Comparison of ENCODE assay signal across 26 cellular contexts in the genomic region with DNA sequence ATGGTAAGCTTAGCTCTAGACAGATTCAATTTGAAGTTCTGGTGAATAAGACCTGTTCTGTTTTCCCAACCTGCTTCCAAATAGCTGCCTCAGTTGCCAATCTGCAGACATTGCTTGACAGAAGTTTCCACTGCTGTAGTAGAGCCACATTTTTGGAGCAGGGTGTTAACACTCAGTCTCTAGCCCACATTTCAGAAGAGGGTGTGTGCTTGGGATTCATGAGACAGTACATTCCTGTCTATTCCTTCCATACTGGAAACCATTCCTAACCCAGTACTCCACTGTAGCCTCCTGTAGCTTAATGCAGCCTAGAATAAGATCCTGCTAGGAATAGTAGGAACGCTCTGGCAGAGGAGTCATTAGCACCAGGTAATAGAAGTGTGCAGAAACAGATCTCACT.
"Had no signal": no experiment of that assay in that cellular context is flagged by ENCODE, and none has a peak within 500 bp of the region (broad histone marks: within the 10 kb centered on the region; RNA-seq: fewer than 3 reads in every experiment).

No MANE protein-coding gene starts in this region.

- H3K27me3 ChIP-seq: ascending aorta, breast epithelium, cardiac muscle cell, dorsolateral prefrontal cortex, foreskin keratinocyte, gastrocnemius medialis had no signal

- H3K27ac ChIP-seq: ascending aorta, breast epithelium, cardiac muscle cell, coronary artery, foreskin keratinocyte, gastrocnemius medialis had no signal

- H3K4me1 ChIP-seq: ascending aorta, breast epithelium, foreskin keratinocyte, gastrocnemius medialis had no signal

- H3K4me3 ChIP-seq: ascending aorta, breast epithelium, cardiac muscle cell, coronary artery, dorsolateral prefrontal cortex, gastrocnemius medialis had no signal

- ATAC-seq: activated CD4-positive, alpha-beta T cell treated with anti-CD3 and anti-CD28 coated beads for 36 hours; activated CD8-positive, alpha-beta memory T cell treated with anti-CD3 and anti-CD28 coated beads, Interleukin-2, amount 10 ng/mL, durations not matched to agents 7 days and 5 days; activated CD8-positive, alpha-beta T cell treated with anti-CD3 and anti-CD28 coated beads, Interleukin-2, amount 10 ng/mL, durations not matched to agents 7 days and 5 days; activated naive CD4-positive, alpha-beta T cell treated with anti-CD3 and anti-CD28 coated beads, Interleukin-2, amount 50 U/mL, for 72 hours; foreskin keratinocyte; gastrocnemius medialis had no signal

- H3K9me3 ChIP-seq: ascending aorta, breast epithelium, gastrocnemius medialis had no signal

- H3K36me3 ChIP-seq: ascending aorta, breast epithelium, cardiac muscle cell, gastrocnemius medialis had no signal

- DNase-seq: activated CD4-positive, alpha-beta memory T cell treated with anti-CD3 and anti-CD28 coated beads for 36 hours; activated CD4-positive, alpha-beta T cell treated with anti-CD3 and anti-CD28 coated beads for 36 hours; activated CD4-positive, alpha-beta T cell treated with anti-CD3 and anti-CD28 coated beads, Interleukin-2, amount 10 ng/mL, durations not matched to agents 24 days and 14 days; activated CD4-positive, CD25-positive, alpha-beta regulatory T cell; activated CD4-positive, CD25-positive, alpha-beta regulatory T cell treated with anti-CD3 and anti-CD28 coated beads, Interleukin-2, amount 50 U/mL, for 72 hours; activated CD8-positive, alpha-beta memory T cell treated with anti-CD3 and anti-CD28 coated beads, Interleukin-2, amount 10 ng/mL, durations not matched to agents 7 days and 5 days; activated CD8-positive, alpha-beta memory T cell treated with anti-CD3 and anti-CD28 coated beads, Interleukin-2, amount 50 U/mL, for 4 hours; activated CD8-positive, alpha-beta T cell treated with anti-CD3 and anti-CD28 coated beads, Interleukin-2, amount 10 ng/mL, durations not matched to agents 7 days and 5 days; activated effector memory CD4-positive, alpha-beta T cell treated with anti-CD3 and anti-CD28 coated beads, Interleukin-2, amount 50 U/mL, for 16 hours; activated naive CD4-positive, alpha-beta T cell treated with anti-CD3 and anti-CD28 coated beads for 36 hours; activated naive CD8-positive, alpha-beta T cell treated with anti-CD3 and anti-CD28 coated beads, Interleukin-2, amount 10 ng/mL, durations not matched to agents 7 days and 5 days; activated T-cell treated with anti-CD3 and anti-CD28 coated beads, Interleukin-2, amount 50 U/mL, for 1 hour; activated T-cell treated with anti-CD3 and anti-CD28 coated beads, Interleukin-2, amount 50 U/mL, for 48 hours; central memory CD4-positive, alpha-beta T cell; cerebellar nuclear complex; dorsolateral prefrontal cortex; effector memory CD4-positive, alpha-beta T cell; endodermal cell; foreskin keratinocyte; gastrocnemius medialis; T-helper 2 cell had no signal
